26 cellular contexts compared by ENCODE assay signal in the genomic region with DNA sequence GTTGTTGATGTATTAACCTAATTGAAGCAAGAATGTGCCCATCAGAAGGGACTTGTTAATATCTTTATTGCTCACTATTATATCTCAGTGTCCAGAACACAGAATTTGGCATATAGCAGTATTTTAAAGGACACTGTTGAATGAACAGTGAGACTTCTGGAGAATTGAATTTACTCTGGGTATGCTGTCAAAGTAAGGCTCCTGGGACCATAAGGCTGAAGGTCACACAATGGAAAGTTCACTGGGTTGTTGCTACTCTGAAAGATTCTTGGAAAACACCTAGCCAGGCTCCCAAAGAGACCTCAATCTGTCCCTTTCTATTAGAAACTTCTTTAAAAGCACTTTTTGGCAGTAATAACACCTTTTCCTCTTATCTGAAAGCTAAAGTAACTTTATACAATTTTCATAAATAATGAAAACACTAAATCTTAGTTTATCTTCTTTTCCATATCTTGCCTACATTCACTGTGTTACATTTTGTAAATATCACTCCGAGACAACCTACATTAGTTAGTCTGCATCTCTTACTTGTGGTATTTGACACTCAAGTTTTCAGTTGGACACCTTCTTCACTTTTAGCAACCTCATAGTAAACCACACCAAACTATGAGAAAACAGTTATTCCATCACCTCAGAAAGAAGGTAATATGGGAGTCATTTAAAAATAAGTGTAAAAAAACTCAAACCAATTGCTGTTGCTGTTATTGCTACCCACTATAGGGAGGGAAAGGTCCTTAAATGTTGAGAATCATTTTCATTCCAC.
DNase-seq lines count a peak whose midpoint lies in the region; ATAC-seq and TF ChIP-seq lines count a peak whose summit lies in the region.
"Had no signal": no experiment of that assay in that cellular context is flagged by ENCODE, and none has a peak within 500 bp of the region (broad histone marks: within the 10 kb centered on the region; RNA-seq: fewer than 3 reads in every experiment).

No MANE protein-coding gene starts in this region.

- no peaks in the 10 kb centered on the region for H3K27me3 Mint-ChIP-seq in activated naive CD4-positive, alpha-beta T cell treated with anti-CD3 and anti-CD28 coated beads, Interleukin-2, amount 50 U/mL, for 24 hours
- H3K27me3 Mint-ChIP-seq: CD8-positive, alpha-beta memory T cell had no signal

- TF ChIP-seq CTCF in gastroesophageal sphincter (IDR thresholded peaks at IDR 0.05) = no peak
- TF ChIP-seq CTCF in sigmoid colon (IDR thresholded peaks at IDR 0.05) = no peak
- TF ChIP-seq CTCF in foreskin keratinocyte (conservative IDR thresholded peaks at IDR 0.05) = no peak

- DNase-seq in activated naive CD4-positive, alpha-beta T cell treated with anti-CD3 and anti-CD28 coated beads, Interleukin-2, amount 50 U/mL, for 16 hours = no peak
- DNase-seq in sigmoid colon (no peak), NOMO-1 treated with dmso at 0.1 percent for 144 hours (lab: John Stamatoyannopoulos, UW; ENCODE audit: unreplicated experiment) (no peak), foreskin keratinocyte (no peak)
- DNase-seq: 8988T, AML-193, C1 segment of cervical spinal cord, Calu3, DMS53, GDM1, MG63, NCI-H1417 treated with DMSO at 0.1 percent for 48 hours, NCI-H187, NCI-H2107, NCI-H446 treated with DMSO at 0.1 percent for 48 hours, NCI-H526 treated with DMSO at 0.1 percent for 48 hours, PC-3, RPMI8226, SHP77 had no signal

- ATAC-seq in gastroesophageal sphincter (no peak), GM21381 (IDR thresholded peaks at IDR 0.05; ENCODE audit: unreplicated experiment) (no peak), HG02571 (IDR thresholded peaks at IDR 0.05; ENCODE audit: unreplicated experiment) (no peak), foreskin keratinocyte (no peak)
- ATAC-seq: GM23338, HCT116, PC-3 had no signal

- peaks cover 0 to 10% (median 0%) of the 10 kb centered on the region in 3 donors for H3K4me1 ChIP-seq in gastroesophageal sphincter
- peaks cover 2 to 17% (median 7%) of the 10 kb centered on the region in 4 donors for H3K4me1 ChIP-seq in sigmoid colon
- no peaks in the 10 kb centered on the region for H3K4me1 ChIP-seq in foreskin keratinocyte

- H3K9me3 ChIP-seq in gastroesophageal sphincter (no peaks in the 10 kb centered on the region), sigmoid colon (no peaks in the 10 kb centered on the region)
- H3K9me3 ChIP-seq: MG63 had no signal

- H3K36me3 ChIP-seq in gastroesophageal sphincter (no peaks in the 10 kb centered on the region), sigmoid colon (no peaks in the 10 kb centered on the region)
- H3K36me3 ChIP-seq: MG63 had no signal

- peak overlapping the region; percentile 19 for H3K27ac Mint-ChIP-seq in activated naive CD4-positive, alpha-beta T cell treated with anti-CD3 and anti-CD28 coated beads, Interleukin-2, amount 50 U/mL, for 24 hours
- H3K27ac Mint-ChIP-seq: GM23338 had no signal

- H3K9me3 Mint-ChIP-seq in activated naive CD4-positive, alpha-beta T cell treated with anti-CD3 and anti-CD28 coated beads, Interleukin-2, amount 50 U/mL, for 24 hours = no peaks in the 10 kb centered on the region
- H3K9me3 Mint-ChIP-seq: CD8-positive, alpha-beta memory T cell; GM23338 had no signal

- H3K4me1 Mint-ChIP-seq in activated naive CD4-positive, alpha-beta T cell treated with anti-CD3 and anti-CD28 coated beads, Interleukin-2, amount 50 U/mL, for 24 hours = peaks cover 5% of the 10 kb centered on the region
- H3K4me1 Mint-ChIP-seq: GM23338 had no signal

- TF ChIP-seq EP300 in gastroesophageal sphincter (IDR thresholded peaks at IDR 0.05) (no peak), sigmoid colon (IDR thresholded peaks at IDR 0.05) (no peak)

- no peaks in the 10 kb centered on the region for H3K27me3 ChIP-seq in gastroesophageal sphincter
- no peaks in the 10 kb centered on the region for H3K27me3 ChIP-seq in sigmoid colon
- no peaks in the 10 kb centered on the region for H3K27me3 ChIP-seq in foreskin keratinocyte
- H3K27me3 ChIP-seq: MG63 had no signal

- H3K4me3 ChIP-seq in gastroesophageal sphincter (no peak overlapping the region), sigmoid colon (no peak overlapping the region)
- H3K4me3 ChIP-seq: GM23338, MG63 had no signal

- H3K27ac ChIP-seq in gastroesophageal sphincter (peak overlapping the region in 3 of 4 donors; percentile 26 to 69 (median 58)), sigmoid colon (peak overlapping the region in 3 of 4 donors; percentile 22 to 37 (median 24)), foreskin keratinocyte (no peak overlapping the region)

- no peak for TF ChIP-seq POLR2A in gastroesophageal sphincter (IDR thresholded peaks at IDR 0.05)
- no peak for TF ChIP-seq POLR2A in sigmoid colon (IDR thresholded peaks at IDR 0.05)

- WGBS in gastroesophageal sphincter (ENCODE audit: low coverage in 1 of 2), 2 donors = 27 to 63% methylated on average over 1 of the region's 1 CpG
- 81 to 90% methylated on average over 1 of the region's 1 CpG for WGBS in sigmoid colon, 2 donors

- intact Hi-C loops in sigmoid colon (cut with DNase I) = no loop called here

- no peaks in the 10 kb centered on the region for H3K36me3 Mint-ChIP-seq in activated naive CD4-positive, alpha-beta T cell treated with anti-CD3 and anti-CD28 coated beads, Interleukin-2, amount 50 U/mL, for 24 hours
- H3K36me3 Mint-ChIP-seq: CD8-positive, alpha-beta memory T cell had no signal

- no peak overlapping the region for H3K4me3 Mint-ChIP-seq in activated naive CD4-positive, alpha-beta T cell treated with anti-CD3 and anti-CD28 coated beads, Interleukin-2, amount 50 U/mL, for 24 hours
- H3K4me3 Mint-ChIP-seq: GM23338 had no signal
